ENCODE assay signal across 25 cellular contexts in the genomic region with DNA sequence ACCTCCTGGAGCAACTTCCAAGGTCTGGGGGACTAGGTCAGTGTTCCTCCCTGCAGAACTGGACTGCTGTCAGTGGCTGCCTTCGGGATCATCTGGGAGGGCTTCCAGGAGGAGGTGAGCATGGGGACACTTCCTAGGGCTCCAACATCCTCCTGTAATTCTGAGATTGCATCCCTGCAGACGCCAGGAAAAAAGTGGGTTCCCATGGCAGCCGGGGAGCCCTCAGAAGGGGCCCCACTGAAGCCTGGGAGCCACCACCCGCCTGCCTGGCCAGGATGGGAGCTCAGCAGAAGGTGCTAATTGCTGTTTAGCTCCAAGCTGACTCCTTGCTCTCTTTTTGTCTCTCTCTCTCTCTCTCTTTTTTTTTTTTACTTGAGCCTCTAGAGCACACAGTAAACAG. TPM values are rescaled to one million over a fixed set of nuclear protein-coding genes. Genes with fewer than 3 reads are reported as not detected.
DNase-seq lines count a peak whose midpoint lies in the region; ATAC-seq and TF ChIP-seq lines count a peak whose summit lies in the region.
"Had no signal": no experiment of that assay in that cellular context is flagged by ENCODE, and none has a peak within 500 bp of the region (broad histone marks: within the 10 kb centered on the region; RNA-seq: fewer than 3 reads in every experiment).

No MANE protein-coding gene starts in this region.

- DNase-seq in DMS53 (lab: John Stamatoyannopoulos, UW) (peak; percentile 20), DMS53 treated with DMSO at 0.1 percent for 48 hours (lab: John Stamatoyannopoulos, UW; ENCODE audit: unreplicated experiment) (no peak), Right ventricle myocardium inferior (ENCODE audit: missing footprints) (peak; percentile 11), left ventricle myocardium inferior (no peak), osteoblast (ENCODE audit: insufficient read length, low spot score, missing footprints) (peak; percentile 59), upper lobe of right lung (peak; percentile 36), right lobe of liver (no peak)
- DNase-seq: CD4-positive, CD25-positive, alpha-beta regulatory T cell; GF-D8; NCI-H1048; NCI-H1436 treated with DMSO at 0.1 percent for 48 hours; NCI-H187 treated with DMSO at 0.1 percent for 48 hours; NCI-H2171 treated with DMSO at 0.1 percent for 48 hours; NCI-H345; NCI-H524; NCI-H774; PC-9; Right ventricle myocardium superior had no signal

- H3K36me3 ChIP-seq in left ventricle myocardium inferior: no peaks in the 10 kb centered on the region
- no peaks in the 10 kb centered on the region for H3K36me3 ChIP-seq in osteoblast (ENCODE audit: insufficient read depth, low read length)
- H3K36me3 ChIP-seq in upper lobe of right lung: no peaks in the 10 kb centered on the region
- H3K36me3 ChIP-seq in right lobe of liver: no peaks in the 10 kb centered on the region
- H3K36me3 ChIP-seq: SJSA1 had no signal

- H2AFZ ChIP-seq in osteoblast (ENCODE audit: low read length): no peak overlapping the region
- H2AFZ ChIP-seq: PC-9 had no signal

- H3K79me2 ChIP-seq in osteoblast (ENCODE audit: insufficient read depth, low read length): no peaks in the 10 kb centered on the region

- peaks cover 69% of the 10 kb centered on the region for H3K27me3 ChIP-seq in left ventricle myocardium inferior (ENCODE audit: low read depth)
- H3K27me3 ChIP-seq in osteoblast (ENCODE audit: insufficient read depth, low read length): peaks cover 15% of the 10 kb centered on the region
- peaks cover 59% of the 10 kb centered on the region for H3K27me3 ChIP-seq in upper lobe of right lung
- H3K27me3 ChIP-seq in right lobe of liver: peaks cover 0 to 5% of the 10 kb centered on the region in 2 donors

- WGBS in right lobe of liver (ENCODE audit: insufficient coverage, low coverage, low lambda C conversion rate, missing lambda C conversion rate): 30% methylated on average over 3 of the region's 4 CpGs

- intact Hi-C loops in Right ventricle myocardium inferior (cut with DNase I) (no loop called here), left ventricle myocardium inferior (cut with micrococcal nuclease) (no loop called here), upper lobe of right lung (cut with DNase I) (no loop called here), right lobe of liver (cut with DNase I) (no loop called here)

- no peaks in the 10 kb centered on the region for H4K20me1 ChIP-seq in osteoblast (ENCODE audit: insufficient read depth, low read length)

- H3K4me2 ChIP-seq in osteoblast (ENCODE audit: insufficient read depth, low read length): no peak overlapping the region
- H3K4me2 ChIP-seq: PC-9 had no signal

- H3K27ac ChIP-seq in left ventricle myocardium inferior (replicated peaks) (no peak overlapping the region), osteoblast (ENCODE audit: low read depth, low read length) (no peak overlapping the region), upper lobe of right lung (no peak overlapping the region), right lobe of liver (no peak overlapping the region)
- H3K27ac ChIP-seq: 22Rv1, HL-60, PC-9, SJSA1 had no signal

- no peak overlapping the region for H3K4me3 ChIP-seq in left ventricle myocardium inferior
- H3K4me3 ChIP-seq in osteoblast (ENCODE audit: insufficient read depth, low read length): no peak overlapping the region
- H3K4me3 ChIP-seq in upper lobe of right lung: no peak overlapping the region
- H3K4me3 ChIP-seq in right lobe of liver: no peak overlapping the region
- H3K4me3 ChIP-seq: PC-9, SJSA1 had no signal

- no peaks in the 10 kb centered on the region for H3K4me1 ChIP-seq in left ventricle myocardium inferior
- no peaks in the 10 kb centered on the region for H3K4me1 ChIP-seq in osteoblast (ENCODE audit: insufficient read depth, low read length)
- no peaks in the 10 kb centered on the region for H3K4me1 ChIP-seq in upper lobe of right lung
- H3K4me1 ChIP-seq in right lobe of liver: no peaks in the 10 kb centered on the region
- H3K4me1 ChIP-seq: SJSA1 had no signal

- ATAC-seq in Right ventricle myocardium inferior (no peak), upper lobe of right lung (no peak), HG03571 (IDR thresholded peaks at IDR 0.05; ENCODE audit: unreplicated experiment) (no peak), right lobe of liver (no peak)
- ATAC-seq: HCT116 had no signal

- TF ChIP-seq POLR2A in right lobe of liver (IDR thresholded peaks at IDR 0.05): no peak

- H3K9me3 ChIP-seq in left ventricle myocardium inferior (replicated peaks) (no peaks in the 10 kb centered on the region), osteoblast (ENCODE audit: low read depth, low read length) (no peaks in the 10 kb centered on the region), upper lobe of right lung (no peaks in the 10 kb centered on the region), right lobe of liver (no peaks in the 10 kb centered on the region)
- H3K9me3 ChIP-seq: SJSA1 had no signal

- TF ChIP-seq CTCF in left ventricle myocardium inferior (IDR thresholded peaks at IDR 0.05; ENCODE audit: borderline replicate concordance) (no peak), osteoblast (IDR thresholded peaks at IDR 0.05; ENCODE audit: extremely low read depth, low read depth, low read length) (no peak), upper lobe of right lung (IDR thresholded peaks at IDR 0.05) (no peak), right lobe of liver (IDR thresholded peaks at IDR 0.05) (no peak)

RNA-seq across cellular contexts. Expression of a gene that starts 16.1 kb away (rescaled TPM):
- total RNA-seq in Right ventricle myocardium inferior: 281 TPM
- 294 TPM for total RNA-seq in left ventricle myocardium inferior
- 231 and 248 TPM in 2 replicates for total RNA-seq in osteoblast
- 397 TPM for total RNA-seq in upper lobe of right lung
- 100 to 1,000 TPM; 143 to 261 (median 193) TPM for total RNA-seq in right lobe of liver

RNA-seq across cellular contexts. Expression of a gene that starts 36.7 kb away (rescaled TPM):
- total RNA-seq in Right ventricle myocardium inferior (6.0 TPM), left ventricle myocardium inferior (7.1 TPM), osteoblast (5.3 and 5.4 TPM in 2 replicates), upper lobe of right lung (12.5 TPM), right lobe of liver (1 to 10 TPM; 3.4 to 6.3 (median 5.2) TPM)

RNA-seq across cellular contexts. Expression of a gene that starts 42.7 kb away (rescaled TPM):
- total RNA-seq in Right ventricle myocardium inferior (57.0 TPM), left ventricle myocardium inferior (51.0 TPM), osteoblast (34.5 and 51.4 TPM in 2 replicates), upper lobe of right lung (39.9 TPM), right lobe of liver (10 to 100 TPM; 24.2 to 75.9 (median 38.0) TPM)

RNA-seq across cellular contexts. Expression of a gene that starts 59.6 kb away (rescaled TPM):
- total RNA-seq in Right ventricle myocardium inferior (not detected), left ventricle myocardium inferior (not detected), osteoblast (not detected in 2 replicates), upper lobe of right lung (10.1 TPM), right lobe of liver (not detected)
- total RNA-seq: CD4-positive, CD25-positive, alpha-beta regulatory T cell; H4; Right ventricle myocardium superior; RPMI7951; SJSA1 had no signal

Comparison
In these comparisons a context has a peak if more than half of its experiments do, and no peak if none do; other contexts are left out.
1. DNase-seq: peak in DMS53 (single experiment), Right ventricle myocardium inferior (single experiment), osteoblast (single experiment) and upper lobe of right lung (single experiment); none in DMS53 treated with DMSO at 0.1 percent for 48 hours (single experiment), left ventricle myocardium inferior (single experiment) and right lobe of liver (0 of 3).